In genomic region chr14:35336171-35337073, GRCh38 we compare ENCODE assay signal across 1 cellular context.
TF ChIP-seq lines count a peak whose summit lies in the region.

No MANE protein-coding gene starts in this region.

TF ChIP-seq in K562, 482 proteins besides CTCF, POLR2A, EP300 and RAD21 (continued from another document and continues in another):
- TF ChIP-seq BCLAF1 (IDR thresholded peaks at IDR 0.05; ENCODE audit: borderline replicate concordance in 1 of 2, control insufficient read depth in 1 of 2, low read depth in 2 of 2, low read length in 1 of 2) (no peak), ADNP (tag; IDR thresholded peaks at IDR 0.05) (no peak), ZNF23 (CRISPR knock-in tag; IDR thresholded peaks at IDR 0.05) (no peak), CXXC5 (CRISPR knock-in tag; IDR thresholded peaks at IDR 0.05) (peak; percentile 57; the same call in 1 of the 2 replicates), FOXA1 (IDR thresholded peaks at IDR 0.05; ENCODE audit: borderline replicate concordance) (no peak), ILK (tag; IDR thresholded peaks at IDR 0.05; ENCODE audit: borderline replicate concordance, low read depth) (no peak), MAFK (IDR thresholded peaks at IDR 0.05; ENCODE audit: low read length) (no peak), COPS2 (conservative IDR thresholded peaks at IDR 0.05) (no peak), HMG20B (CRISPR knock-in tag; IDR thresholded peaks at IDR 0.05) (no peak), KLF6 (CRISPR knock-in tag; IDR thresholded peaks at IDR 0.05; ENCODE audit: borderline replicate concordance) (no peak), PHB (CRISPR knock-in tag; IDR thresholded peaks at IDR 0.05) (no peak), POU5F1 (IDR thresholded peaks at IDR 0.05; ENCODE audit: borderline replicate concordance, low read depth, low read length, partially characterized antibody) (no peak), ZNF224 (CRISPR knock-in tag; IDR thresholded peaks at IDR 0.05) (no peak), ZNF639 (CRISPR knock-in tag; conservative IDR thresholded peaks at IDR 0.05 in 1 of 2, IDR thresholded peaks at IDR 0.05 in 1 of 2) (peak in 1 of 2 experiments; percentile 74; a peak in 2 of 4 replicates), CREM (IDR thresholded peaks at IDR 0.05; ENCODE audit: low read depth) (peak; percentile 71), ZNF347 (CRISPR knock-in tag; IDR thresholded peaks at IDR 0.05; ENCODE audit: low read depth) (no peak), ZBTB9 (CRISPR knock-in tag; IDR thresholded peaks at IDR 0.05) (0 out of 2 replicates have a peak, but pooled peaks have one; percentile 56), OTX1 (CRISPR knock-in tag; IDR thresholded peaks at IDR 0.05) (0 out of 2 replicates have a peak, but pooled peaks have one; percentile 24), ZNF239 (CRISPR knock-in tag; IDR thresholded peaks at IDR 0.05) (no peak), TRIM24 (IDR thresholded peaks at IDR 0.05) (no peak), SMAD1 (IDR thresholded peaks at IDR 0.05; ENCODE audit: low read depth, low read length, partially characterized antibody) (no peak), SRSF3 (IDR thresholded peaks at IDR 0.05; ENCODE audit: insufficient read depth, low read length) (no peak), JUNB (CRISPR knock-in tag; conservative IDR thresholded peaks at IDR 0.05) (no peak), RBM15 (IDR thresholded peaks at IDR 0.05; ENCODE audit: insufficient read depth, low read length) (no peak), ATF2 (CRISPR knock-in tag; IDR thresholded peaks at IDR 0.05) (no peak), NFIX (CRISPR knock-in tag; IDR thresholded peaks at IDR 0.05; ENCODE audit: low read depth) (no peak), MED1 (CRISPR knock-in tag; IDR thresholded peaks at IDR 0.05; ENCODE audit: borderline replicate concordance) (no peak), ZNF143 (CRISPR knock-in tag; IDR thresholded peaks at IDR 0.05) (no peak), PTBP1 (IDR thresholded peaks at IDR 0.05; ENCODE audit: low read depth, low read length) (no peak), CHCHD3 (CRISPR knock-in tag; IDR thresholded peaks at IDR 0.05) (no peak), SAFB (IDR thresholded peaks at IDR 0.05; ENCODE audit: borderline replicate concordance, low read depth, low read length) (no peak), CAMTA2 (CRISPR knock-in tag; conservative IDR thresholded peaks at IDR 0.05) (no peak), ZNF57 (CRISPR knock-in tag; IDR thresholded peaks at IDR 0.05) (no peak), NFIC (IDR thresholded peaks at IDR 0.05) (peak; percentile 73), DMBX1 (CRISPR knock-in tag; IDR thresholded peaks at IDR 0.05; ENCODE audit: borderline replicate concordance) (no peak; the same call in 1 of the 2 replicates), SPI1 (IDR thresholded peaks at IDR 0.05; ENCODE audit: borderline replicate concordance, low read depth, low read length) (no peak), TEAD2 (tag; IDR thresholded peaks at IDR 0.05) (no peak), ZNF384 (IDR thresholded peaks at IDR 0.05; ENCODE audit: low read depth, low read length) (no peak), SLC30A9 (CRISPR knock-in tag; IDR thresholded peaks at IDR 0.05) (no peak), TCF7L2 (IDR thresholded peaks at IDR 0.05; ENCODE audit: low read depth, low read length) (no peak), ZNF197 (CRISPR knock-in tag; IDR thresholded peaks at IDR 0.05; ENCODE audit: low read depth) (0 out of 2 replicates have a peak, but pooled peaks have one; percentile 37), BRD4 (IDR thresholded peaks at IDR 0.05) (no peak), ZBTB11 (CRISPR knock-in tag; IDR thresholded peaks at IDR 0.05) (0 out of 6 replicates have a peak, but pooled peaks of 1 of the 3 experiments have one; percentile 19), RERE (CRISPR knock-in tag; IDR thresholded peaks at IDR 0.05; ENCODE audit: borderline replicate concordance) (no peak), DACH1 (IDR thresholded peaks at IDR 0.05; ENCODE audit: partially characterized antibody) (no peak), JUND (IDR thresholded peaks at IDR 0.05; ENCODE audit: borderline replicate concordance, low read depth, low read length) (peak; percentile 39; the same call in 1 of the 2 replicates), JUND (tag; IDR thresholded peaks at IDR 0.05; ENCODE audit: borderline replicate concordance, low read depth, low read length) (no peak; the same call in 2 of the 3 replicates), SMARCB1 (IDR thresholded peaks at IDR 0.05; ENCODE audit: insufficient read length, low read depth) (no peak), ZBTB1 (CRISPR knock-in tag; IDR thresholded peaks at IDR 0.05; ENCODE audit: borderline replicate concordance, low read depth) (no peak), HDAC2 (IDR thresholded peaks at IDR 0.05) (no peak), ZNF212 (CRISPR knock-in tag; IDR thresholded peaks at IDR 0.05) (no peak), PYGO2 (tag; IDR thresholded peaks at IDR 0.05) (no peak), TRIM28 (IDR thresholded peaks at IDR 0.05) (no peak), SNIP1 (IDR thresholded peaks at IDR 0.05; ENCODE audit: low read depth) (no peak), ZNF668 (CRISPR knock-in tag; IDR thresholded peaks at IDR 0.05) (no peak), TRIM25 (IDR thresholded peaks at IDR 0.05; ENCODE audit: borderline replicate concordance) (no peak), ZNF124 (CRISPR knock-in tag; IDR thresholded peaks at IDR 0.05) (no peak), FUS (optimal IDR thresholded peaks at IDR 0.05; ENCODE audit: low read depth, low read length) (no peak)
